In genomic region chr11:2378527-2379210, GRCh38 we compare ENCODE assay signal across 8 cellular contexts. TPM values are rescaled to one million over a fixed set of nuclear protein-coding genes. Genes with fewer than 3 reads are reported as not detected.
DNase-seq lines count a peak whose midpoint lies in the region; ATAC-seq, FAIRE-seq and TF ChIP-seq lines count a peak whose summit lies in the region.

No MANE protein-coding gene starts in this region.

- H3K4me3 ChIP-seq in A549, result peak overlapping the region; percentile 100
- H3K4me3 ChIP-seq in HUES64 (ENCODE audit: low read length), result peak overlapping the region; percentile 98
- peak overlapping the region; percentile 96 for H3K4me3 ChIP-seq in urinary bladder (ENCODE audit: low read depth, low read length)

- DNase-seq in A549 (ENCODE audit: low read depth in 1 of 2, low spot score in 1 of 2), result no peak
- DNase-seq in caudate nucleus (lab: John Stamatoyannopoulos, UW), result no peak
- DNase-seq in medulla oblongata (ENCODE audit: extremely low spot score), result peak; percentile 48
- DNase-seq in DMS53 (lab: John Stamatoyannopoulos, UW), result no peak
- no peak for DNase-seq in A172 (ENCODE audit: low spot score)
- no peak for DNase-seq in AML-193 (lab: John Stamatoyannopoulos, UW)

- H3K9me3 ChIP-seq in A549, result no peaks in the 10 kb centered on the region
- no peaks in the 10 kb centered on the region for H3K9me3 ChIP-seq in HUES64 (ENCODE audit: insufficient read depth, low read depth, low read length)

- FAIRE-seq in A549 (lab: Jason Lieb, UNC), result no peak

- TF ChIP-seq EP300 in A549 (IDR thresholded peaks at IDR 0.05), result no peak

- peak overlapping the region; percentile 91 for H3K4me2 ChIP-seq in A549

- 0 out of 2 replicates have a peak, but pooled peaks cover 2% of the 10 kb centered on the region for H3K36me3 ChIP-seq in HUES64 (ENCODE audit: insufficient read depth, low read length)
- H3K36me3 ChIP-seq in urinary bladder (ENCODE audit: insufficient read depth), result no peaks in the 10 kb centered on the region

- H3K4me1 ChIP-seq in A549, result peaks cover 48% of the 10 kb centered on the region
- H3K4me1 ChIP-seq in HUES64 (ENCODE audit: insufficient read depth, low read length), result no peaks in the 10 kb centered on the region
- H3K4me1 ChIP-seq in urinary bladder (ENCODE audit: insufficient read depth), result no peaks in the 10 kb centered on the region

- POLR2A ChIA-PET in A549 (lab: Yijun Ruan, JAX), result interaction anchor here (0.6 to 2.8 kb wide), 8 partner anchors 9 to 74 kb away, joined by 3 to 26 read pairs (median 5); partner anchors contain the start of gene TSSC4

- no peak for TF ChIP-seq RAD21 in A549 (conservative IDR thresholded peaks at IDR 0.05 in 1 of 2, IDR thresholded peaks at IDR 0.05 in 1 of 2)

- CTCF ChIA-PET in A549 (lab: Yijun Ruan, JAX), result interaction anchor here (0.7 to 3.8 kb wide), 3 partner anchors 21 to 42 kb away, joined by 3 to 19 read pairs (median 4); partner anchors contain the start of gene TSSC4

- peak overlapping the region; percentile 92 to 98 for H3K27ac ChIP-seq in A549
- no peak overlapping the region for H3K27ac ChIP-seq in HUES64 (ENCODE audit: low read depth, low read length)
- peak overlapping the region; percentile 86 for H3K27ac ChIP-seq in caudate nucleus (ENCODE audit: low read depth, low read length)
- peak overlapping the region; percentile 90 for H3K27ac ChIP-seq in urinary bladder (ENCODE audit: low read depth)

- no peak for TF ChIP-seq POLR2A in A549 (IDR thresholded peaks at IDR 0.05; ENCODE audit: low read length)

- WGBS in A549 (ENCODE audit: missing lambda C conversion rate), result 46% methylated on average over 15 of the region's 23 CpGs
- WGBS in HUES64, result 29% methylated on average over 23 of the region's 23 CpGs
- 6% methylated on average over 23 of the region's 23 CpGs for WGBS in urinary bladder

- TF ChIP-seq CTCF in A549 (IDR thresholded peaks at IDR 0.05), result no peak

- no peak for ATAC-seq in A549

- H3K9ac ChIP-seq in HUES64 (ENCODE audit: low read depth, low read length), result peak overlapping the region; percentile 87

- H3K27me3 ChIP-seq in HUES64 (ENCODE audit: insufficient read depth, low read length), result 0 out of 2 replicates have a peak, but pooled peaks cover 6% of the 10 kb centered on the region

TF ChIP-seq in A549, 52 proteins besides CTCF, POLR2A, EP300 and RAD21:
- TF ChIP-seq ELK1 (IDR thresholded peaks at IDR 0.05; ENCODE audit: low read depth, low read length) (no peak), RNF2 (IDR thresholded peaks at IDR 0.05; ENCODE audit: borderline replicate concordance, low read depth) (no peak), HDAC2 (IDR thresholded peaks at IDR 0.05) (no peak), KDM1A (IDR thresholded peaks at IDR 0.05; ENCODE audit: low read depth) (no peak), SMC3 (IDR thresholded peaks at IDR 0.05) (no peak), POLR2AphosphoS2 (conservative IDR thresholded peaks at IDR 0.05; ENCODE audit: low read length) (no peak), KDM5A (IDR thresholded peaks at IDR 0.05) (no peak), E2F6 (IDR thresholded peaks at IDR 0.05; ENCODE audit: borderline replicate concordance, low read depth) (no peak), SREBF2 (IDR thresholded peaks at IDR 0.05) (no peak), MYC (IDR thresholded peaks at IDR 0.05; ENCODE audit: borderline replicate concordance, low read length) (no peak), FOSB (CRISPR knock-in tag; IDR thresholded peaks at IDR 0.05) (no peak)

RNA-seq across cellular contexts. Expression of gene CD81, which starts 1.6 kb away (rescaled TPM):
- 125 and 160 TPM in 2 replicates for polyA plus RNA-seq in A549 (2011; rRNA removed)
- polyA plus RNA-seq in A549 (2012; cell fraction: cytosol; rRNA removed), result 315 and 426 TPM in 2 replicates
- 579 and 616 TPM in 2 replicates for polyA plus RNA-seq in A549 (2012; cell fraction: nucleus; rRNA removed)
- 247 to 256 TPM (median 251 TPM) in 3 replicates for polyA plus RNA-seq in A549 (2017; fragmentation: RNase III; extraction: RNeasy Plus Mini Kit Qiagen cat#74134 plus additional on column Dnase treatment)
- 300 and 345 TPM in 2 replicates for polyA minus RNA-seq in A549 (2011; rRNA and poly(A)+ RNA removed)
- polyA plus RNA-seq in HUES64 (2013, experiment 1 of 2), result 166 TPM
- 179 TPM for polyA plus RNA-seq in HUES64 (2013, experiment 2 of 2)
- total RNA-seq in urinary bladder, result 251 TPM
- polyA plus RNA-seq in urinary bladder, result 1,145 TPM
- 288 and 342 TPM in 2 replicates for total RNA-seq in A172 (2014; rRNA removed; shearing (Covaris generic))

RNA-seq across cellular contexts. Expression of gene TSSC4, which starts 21.9 kb away (rescaled TPM):
- polyA plus RNA-seq in A549 (2011; rRNA removed), result 21.8 and 22.2 TPM in 2 replicates
- polyA plus RNA-seq in A549 (2012; cell fraction: cytosol; rRNA removed), result 52.7 and 64.5 TPM in 2 replicates
- 72.1 and 98.1 TPM in 2 replicates for polyA plus RNA-seq in A549 (2012; cell fraction: nucleus; rRNA removed)
- polyA plus RNA-seq in A549 (2017; fragmentation: RNase III; extraction: RNeasy Plus Mini Kit Qiagen cat#74134 plus additional on column Dnase treatment), result 45.1 to 45.8 TPM (median 45.5 TPM) in 3 replicates
- 19.4 and 28.2 TPM in 2 replicates for polyA minus RNA-seq in A549 (2011; rRNA and poly(A)+ RNA removed)
- 25.8 TPM for polyA plus RNA-seq in HUES64 (2013, experiment 1 of 2)
- 23.5 TPM for polyA plus RNA-seq in HUES64 (2013, experiment 2 of 2)
- total RNA-seq in urinary bladder, result 16.6 TPM
- 61.7 TPM for polyA plus RNA-seq in urinary bladder
- total RNA-seq in A172 (2014; rRNA removed; shearing (Covaris generic)), result 69.7 and 99.8 TPM in 2 replicates
